ENCODE assay signal across 25 cellular contexts in genomic region chr14:98181768-98182167, GRCh38.
DNase-seq lines count a peak whose midpoint lies in the region; ATAC-seq lines count a peak whose summit lies in the region.
"Had no signal": no experiment of that assay in that cellular context is flagged by ENCODE, and none has a peak within 500 bp of the region (broad histone marks: within the 10 kb centered on the region; RNA-seq: fewer than 3 reads in every experiment).

No MANE protein-coding gene starts in this region.

- no peak for ATAC-seq in activated naive CD8-positive, alpha-beta T cell treated with anti-CD3 and anti-CD28 coated beads, Interleukin-2, amount 10 ng/mL, durations not matched to agents 7 days and 5 days (ENCODE audit: low read depth)
- ATAC-seq in GM18858 (IDR thresholded peaks at IDR 0.05; ENCODE audit: unreplicated experiment) (no peak), GM21619 (IDR thresholded peaks at IDR 0.05; ENCODE audit: unreplicated experiment) (no peak)
- ATAC-seq: PC-3; psoas muscle; stimulated activated memory B cell treated with anti-CD40 and anti-IgM and Interleukin-4, amounts not matched to agents 10 μg/mL and 1 μg/mL and 100 μg/mL, for 72 hours had no signal

- no peaks in the 10 kb centered on the region for H3K9me3 ChIP-seq in BLaER1
- H3K9me3 ChIP-seq: psoas muscle, thoracic aorta had no signal

- H3K36me3 Mint-ChIP-seq in T-helper 1 cell treated with Interleukin-12 subunit alpha and Interleukin-12 subunit beta and Interleukin-4 antibody, amounts not matched to agents 30 μg/mL and 1 μg/mL, for 36 hours (ENCODE audit: low read depth), result peaks cover 7% of the 10 kb centered on the region
- H3K36me3 Mint-ChIP-seq in activated CD4-positive, alpha-beta T cell treated with anti-CD3 and anti-CD28 coated beads, Interleukin-2, amount 10 ng/mL, durations not matched to agents 24 days and 14 days (ENCODE audit: low read depth), result peaks cover 2% of the 10 kb centered on the region
- H3K36me3 Mint-ChIP-seq in activated naive CD8-positive, alpha-beta T cell treated with anti-CD3 and anti-CD28 coated beads, Interleukin-2, amount 10 ng/mL, durations not matched to agents 7 days and 5 days, result peaks cover 5% of the 10 kb centered on the region
- H3K36me3 Mint-ChIP-seq: stimulated activated memory B cell treated with anti-CD40 and anti-IgM and Interleukin-4, amounts not matched to agents 10 μg/mL and 1 μg/mL and 100 μg/mL, for 72 hours had no signal

- no peaks in the 10 kb centered on the region for H4K20me1 ChIP-seq in BLaER1

- POLR2A ChIA-PET in activated naive CD8-positive, alpha-beta T cell treated with anti-CD3 and anti-CD28 coated beads, Interleukin-2, amount 10 ng/mL, durations not matched to agents 7 days and 5 days (lab: Charles Lee), result interaction anchor here (1.6 to 14.9 kb wide), 3 partner anchors 9 to 42 kb away, joined by 6 to 101 read pairs (median 9); no protein-coding TSS in a partner anchor

- no peaks in the 10 kb centered on the region for H3K27me3 Mint-ChIP-seq in T-helper 1 cell treated with Interleukin-12 subunit alpha and Interleukin-12 subunit beta and Interleukin-4 antibody, amounts not matched to agents 30 μg/mL and 1 μg/mL, for 36 hours (ENCODE audit: low read depth)
- H3K27me3 Mint-ChIP-seq in activated CD4-positive, alpha-beta T cell treated with anti-CD3 and anti-CD28 coated beads, Interleukin-2, amount 10 ng/mL, durations not matched to agents 24 days and 14 days, result no peaks in the 10 kb centered on the region
- H3K27me3 Mint-ChIP-seq in activated naive CD8-positive, alpha-beta T cell treated with anti-CD3 and anti-CD28 coated beads, Interleukin-2, amount 10 ng/mL, durations not matched to agents 7 days and 5 days, result no peaks in the 10 kb centered on the region
- H3K27me3 Mint-ChIP-seq: stimulated activated memory B cell treated with anti-CD40 and anti-IgM and Interleukin-4, amounts not matched to agents 10 μg/mL and 1 μg/mL and 100 μg/mL, for 72 hours had no signal

- H3K4me1 Mint-ChIP-seq in T-helper 1 cell treated with Interleukin-12 subunit alpha and Interleukin-12 subunit beta and Interleukin-4 antibody, amounts not matched to agents 30 μg/mL and 1 μg/mL, for 36 hours (ENCODE audit: low read depth), result peaks cover 81% of the 10 kb centered on the region
- peaks cover 81% of the 10 kb centered on the region for H3K4me1 Mint-ChIP-seq in activated CD4-positive, alpha-beta T cell treated with anti-CD3 and anti-CD28 coated beads, Interleukin-2, amount 10 ng/mL, durations not matched to agents 24 days and 14 days
- peaks cover 79% of the 10 kb centered on the region for H3K4me1 Mint-ChIP-seq in activated naive CD8-positive, alpha-beta T cell treated with anti-CD3 and anti-CD28 coated beads, Interleukin-2, amount 10 ng/mL, durations not matched to agents 7 days and 5 days
- H3K4me1 Mint-ChIP-seq: stimulated activated memory B cell treated with anti-CD40 and anti-IgM and Interleukin-4, amounts not matched to agents 10 μg/mL and 1 μg/mL and 100 μg/mL, for 72 hours had no signal

- H3K27ac Mint-ChIP-seq in T-helper 1 cell treated with Interleukin-12 subunit alpha and Interleukin-12 subunit beta and Interleukin-4 antibody, amounts not matched to agents 30 μg/mL and 1 μg/mL, for 36 hours, result peak overlapping the region; percentile 96
- peak overlapping the region; percentile 98 for H3K27ac Mint-ChIP-seq in activated CD4-positive, alpha-beta T cell treated with anti-CD3 and anti-CD28 coated beads, Interleukin-2, amount 10 ng/mL, durations not matched to agents 24 days and 14 days
- peak overlapping the region; percentile 90 for H3K27ac Mint-ChIP-seq in activated naive CD8-positive, alpha-beta T cell treated with anti-CD3 and anti-CD28 coated beads, Interleukin-2, amount 10 ng/mL, durations not matched to agents 7 days and 5 days
- H3K27ac Mint-ChIP-seq: stimulated activated memory B cell treated with anti-CD40 and anti-IgM and Interleukin-4, amounts not matched to agents 10 μg/mL and 1 μg/mL and 100 μg/mL, for 72 hours had no signal

- H3K27me3 ChIP-seq in BLaER1, result no peaks in the 10 kb centered on the region

- H3K4me3 Mint-ChIP-seq in T-helper 1 cell treated with Interleukin-12 subunit alpha and Interleukin-12 subunit beta and Interleukin-4 antibody, amounts not matched to agents 30 μg/mL and 1 μg/mL, for 36 hours, result no peak overlapping the region
- peak overlapping the region; percentile 72 for H3K4me3 Mint-ChIP-seq in activated CD4-positive, alpha-beta T cell treated with anti-CD3 and anti-CD28 coated beads, Interleukin-2, amount 10 ng/mL, durations not matched to agents 24 days and 14 days
- no peak overlapping the region for H3K4me3 Mint-ChIP-seq in activated naive CD8-positive, alpha-beta T cell treated with anti-CD3 and anti-CD28 coated beads, Interleukin-2, amount 10 ng/mL, durations not matched to agents 7 days and 5 days
- H3K4me3 Mint-ChIP-seq: stimulated activated memory B cell treated with anti-CD40 and anti-IgM and Interleukin-4, amounts not matched to agents 10 μg/mL and 1 μg/mL and 100 μg/mL, for 72 hours had no signal

- H3K36me3 ChIP-seq in BLaER1, result no peaks in the 10 kb centered on the region
- H3K36me3 ChIP-seq: thoracic aorta had no signal

- H3K4me3 ChIP-seq in BLaER1, result no peak overlapping the region
- H3K4me3 ChIP-seq: GM23248, psoas muscle, thoracic aorta had no signal

- H3K9ac ChIP-seq in BLaER1, result no peak overlapping the region
- H3K9ac ChIP-seq: GM23248 had no signal

- DNase-seq in T-helper 1 cell (no peak), cardiac septum (ENCODE audit: low spot score) (no peak)
- DNase-seq in activated CD4-positive, alpha-beta T cell treated with anti-CD3 and anti-CD28 coated beads, Interleukin-2, amount 10 ng/mL, durations not matched to agents 24 days and 14 days, result peak; percentile 60
- DNase-seq in activated naive CD8-positive, alpha-beta T cell treated with anti-CD3 and anti-CD28 coated beads, Interleukin-2, amount 10 ng/mL, durations not matched to agents 7 days and 5 days, result no peak
- DNase-seq: activated effector memory CD4-positive, alpha-beta T cell treated with Interleukin-2 at 50 U/mL for 16 hours; aorta; central memory CD4-positive, alpha-beta T cell; COR-L47; GM23248; KG1; NCI-H1092 treated with DMSO at 0.1 percent for 48 hours; NCI-H2029; NCI-H446; PC-3; psoas muscle; SHP77; stimulated activated CD4-positive, alpha-beta T cell treated with anti-CD3 and anti-CD28 coated beads, Interleukin-1b, Interleukin-23, amount 100 ng/mL, for 48 hours; SW 1271 had no signal

- peaks cover 26% of the 10 kb centered on the region for H3K4me1 ChIP-seq in BLaER1
- H3K4me1 ChIP-seq: psoas muscle had no signal

- no peaks in the 10 kb centered on the region for H3K9me3 Mint-ChIP-seq in T-helper 1 cell treated with Interleukin-12 subunit alpha and Interleukin-12 subunit beta and Interleukin-4 antibody, amounts not matched to agents 30 μg/mL and 1 μg/mL, for 36 hours
- H3K9me3 Mint-ChIP-seq in activated CD4-positive, alpha-beta T cell treated with anti-CD3 and anti-CD28 coated beads, Interleukin-2, amount 10 ng/mL, durations not matched to agents 24 days and 14 days, result peaks cover 9% of the 10 kb centered on the region
- no peaks in the 10 kb centered on the region for H3K9me3 Mint-ChIP-seq in activated naive CD8-positive, alpha-beta T cell treated with anti-CD3 and anti-CD28 coated beads, Interleukin-2, amount 10 ng/mL, durations not matched to agents 7 days and 5 days

- peak overlapping the region; percentile 52 for H3K4me2 ChIP-seq in BLaER1

- no peak overlapping the region for H3K27ac ChIP-seq in BLaER1
- H3K27ac ChIP-seq: 22Rv1, GM23248, psoas muscle, thoracic aorta had no signal

- intact Hi-C loops in activated CD4-positive, alpha-beta T cell treated with anti-CD3 and anti-CD28 coated beads, Interleukin-2, amount 10 ng/mL, durations not matched to agents 24 days and 14 days (cut with micrococcal nuclease), result loop anchor here (1.0 to 10.0 kb wide), 3 partner anchors 7 to 1053 kb away; no protein-coding TSS in a partner anchor
- intact Hi-C loops in cardiac septum (cut with DNase I), result no loop called here
